Comparison of ENCODE assay signal across 17 cellular contexts in the genomic region with DNA sequence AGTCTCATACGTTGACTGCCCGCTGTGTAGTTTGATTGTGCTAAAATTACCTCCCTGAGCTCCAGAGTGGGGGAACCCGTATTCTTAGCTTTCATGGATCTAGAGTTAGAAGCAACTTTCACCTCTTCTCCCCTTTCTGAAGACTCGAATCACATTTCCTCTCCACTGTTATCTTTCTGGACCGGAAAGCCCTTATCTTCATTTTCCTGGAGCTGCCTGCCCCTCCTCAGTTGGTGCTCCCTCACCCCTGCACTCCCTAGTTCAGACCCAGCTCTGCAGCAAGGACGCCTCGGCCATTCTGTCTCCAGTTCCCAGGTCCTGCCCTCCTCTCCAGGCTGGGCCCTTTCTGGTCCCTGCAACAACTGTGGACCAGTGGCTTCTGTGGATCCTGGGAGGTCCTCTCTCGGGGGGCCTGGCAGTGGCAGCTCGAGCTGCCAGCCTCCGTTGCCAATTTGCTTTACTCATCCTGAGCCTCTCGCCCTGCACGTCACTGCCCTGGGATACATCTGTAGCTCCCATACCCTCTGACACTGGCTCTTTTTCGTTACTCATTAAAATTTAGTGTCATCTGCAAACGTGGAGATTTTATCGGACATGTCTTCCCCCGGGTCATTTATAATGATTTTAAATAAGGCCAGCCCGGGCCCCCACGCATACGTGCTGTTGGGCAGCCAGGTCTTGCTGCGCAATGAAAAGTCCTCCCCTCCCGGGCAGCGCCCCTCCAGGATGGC.
"Had no signal": no experiment of that assay in that cellular context is flagged by ENCODE, and none has a peak within 500 bp of the region (broad histone marks: within the 10 kb centered on the region; RNA-seq: fewer than 3 reads in every experiment).

No MANE protein-coding gene starts in this region.

- H3K27ac ChIP-seq: epithelial cell of prostate, esophagus muscularis mucosa, gastroesophageal sphincter, neutrophil, sigmoid colon, skin epidermis, tibial artery, upper lobe of left lung, uterus had no signal

- DNase-seq: effector memory CD4-positive, alpha-beta T cell; immature natural killer cell; mesenchymal stem cell; naive B cell; posterior cingulate gyrus; sigmoid colon; stimulated activated CD4-positive, alpha-beta T cell treated with anti-CD3 and anti-CD28 coated beads, Interleukin-2, amount 100 ng/mL, for 24 hours; stimulated activated naive CD4-positive, alpha-beta T cell treated with Interleukin-2 at 50 U/mL for 16 hours; tibial artery; uterus had no signal

- H3K4me3 ChIP-seq: esophagus muscularis mucosa, gastroesophageal sphincter, lung, sigmoid colon, skin epidermis, tibial artery, upper lobe of left lung, uterus had no signal

- H3K9me3 ChIP-seq: esophagus muscularis mucosa, gastroesophageal sphincter, neutrophil, sigmoid colon, tibial artery, upper lobe of left lung, uterus had no signal

- H3K4me1 ChIP-seq: esophagus muscularis mucosa, gastroesophageal sphincter, sigmoid colon, tibial artery, upper lobe of left lung, uterus had no signal

- H3K36me3 ChIP-seq: esophagus muscularis mucosa, gastroesophageal sphincter, neutrophil, sigmoid colon, tibial artery, upper lobe of left lung, uterus had no signal

- H3K27me3 ChIP-seq: sigmoid colon, upper lobe of left lung, uterus had no signal
